In the genomic region with DNA sequence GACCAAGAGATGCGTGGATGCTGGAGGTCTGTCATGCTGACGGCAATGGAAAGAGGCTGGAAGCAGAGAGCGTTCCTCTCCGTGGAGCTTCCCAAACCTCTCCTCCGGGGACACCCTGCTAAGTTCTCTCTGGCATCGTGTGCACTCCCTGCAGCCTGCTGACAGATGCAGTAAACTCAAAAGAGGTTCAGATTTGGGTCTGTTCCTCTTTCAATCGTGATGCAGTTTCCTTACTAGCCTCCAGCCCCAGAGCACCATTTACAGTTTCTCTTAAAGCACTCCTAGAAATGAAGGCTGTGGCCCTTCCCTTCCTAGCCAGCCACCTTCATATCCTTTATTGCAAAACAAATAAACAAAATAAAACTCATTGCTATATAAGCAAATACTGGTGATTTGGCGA, we compare ENCODE assay signal across 21 cellular contexts.
"Had no signal": no experiment of that assay in that cellular context is flagged by ENCODE, and none has a peak within 500 bp of the region (broad histone marks: within the 10 kb centered on the region; RNA-seq: fewer than 3 reads in every experiment).

No MANE protein-coding gene starts in this region.

- H2AFZ ChIP-seq: neural progenitor cell, parathyroid adenoma had no signal

- H3K27ac ChIP-seq: body of pancreas, coronary artery, foreskin keratinocyte, lower lobe of right lung, neural progenitor cell, parathyroid adenoma, stomach had no signal

- ATAC-seq: activated CD8-positive, alpha-beta T cell treated with anti-CD3 and anti-CD28 coated beads for 36 hours; activated naive CD4-positive, alpha-beta T cell treated with anti-CD3 and anti-CD28 coated beads, Interleukin-2, amount 50 U/mL, for 72 hours; body of pancreas; foreskin keratinocyte; lower lobe of right lung; WTC11 had no signal

- H3K36me3 Mint-ChIP-seq: activated naive CD4-positive, alpha-beta T cell treated with anti-CD3 and anti-CD28 coated beads, Interleukin-2, amount 50 U/mL, for 72 hours had no signal

- DNase-seq: activated CD4-positive, alpha-beta T cell treated with anti-CD3 and anti-CD28 coated beads for 48 hours; activated CD8-positive, alpha-beta memory T cell treated with anti-CD3 and anti-CD28 coated beads, Interleukin-2, amount 50 U/mL, for 4 hours; activated CD8-positive, alpha-beta T cell treated with anti-CD3 and anti-CD28 coated beads for 36 hours; activated effector memory CD4-positive, alpha-beta T cell treated with anti-CD3 and anti-CD28 coated beads, Interleukin-2, amount 50 U/mL, for 16 hours; activated T-cell treated with anti-CD3 and anti-CD28 coated beads, Interleukin-2, amount 50 U/mL, for 48 hours; body of pancreas; caudate nucleus; effector CD8-positive, alpha-beta T cell; foreskin keratinocyte; head of caudate nucleus; kidney glomerular epithelial cell; lower lobe of right lung; stimulated activated CD4-positive, alpha-beta T cell treated with anti-CD3 and anti-CD28 coated beads, Interleukin-12 subunit alpha, Interleukin-12 subunit beta, amount 100 ng/mL, for 4 hours; stimulated activated CD4-positive, alpha-beta T cell treated with anti-CD3 and anti-CD28 coated beads, Interleukin-2, amount 100 ng/mL, for 24 hours; stomach; T-helper 2 cell had no signal

- H3K9me3 ChIP-seq: body of pancreas, lower lobe of right lung, stomach had no signal

- H3K4me3 Mint-ChIP-seq: activated CD8-positive, alpha-beta T cell treated with anti-CD3 and anti-CD28 coated beads for 36 hours; neural progenitor cell; WTC11 had no signal

- H3K4me2 ChIP-seq: neural progenitor cell had no signal

- H3K4me1 ChIP-seq: body of pancreas, foreskin keratinocyte, lower lobe of right lung, neural progenitor cell, parathyroid adenoma had no signal

- H3K4me1 Mint-ChIP-seq: neural progenitor cell, WTC11 had no signal

- H3K4me3 ChIP-seq: body of pancreas, coronary artery, lower lobe of right lung, neural progenitor cell, stomach had no signal

- H3K27me3 ChIP-seq: body of pancreas, foreskin keratinocyte, neural progenitor cell, stomach had no signal

- H3K27ac Mint-ChIP-seq: activated CD8-positive, alpha-beta T cell treated with anti-CD3 and anti-CD28 coated beads for 36 hours; activated naive CD4-positive, alpha-beta T cell treated with anti-CD3 and anti-CD28 coated beads, Interleukin-2, amount 50 U/mL, for 72 hours; neural progenitor cell; WTC11 had no signal

- H3K79me2 ChIP-seq: parathyroid adenoma had no signal

- H3K9ac ChIP-seq: neural progenitor cell, parathyroid adenoma had no signal
